In the genomic region with DNA sequence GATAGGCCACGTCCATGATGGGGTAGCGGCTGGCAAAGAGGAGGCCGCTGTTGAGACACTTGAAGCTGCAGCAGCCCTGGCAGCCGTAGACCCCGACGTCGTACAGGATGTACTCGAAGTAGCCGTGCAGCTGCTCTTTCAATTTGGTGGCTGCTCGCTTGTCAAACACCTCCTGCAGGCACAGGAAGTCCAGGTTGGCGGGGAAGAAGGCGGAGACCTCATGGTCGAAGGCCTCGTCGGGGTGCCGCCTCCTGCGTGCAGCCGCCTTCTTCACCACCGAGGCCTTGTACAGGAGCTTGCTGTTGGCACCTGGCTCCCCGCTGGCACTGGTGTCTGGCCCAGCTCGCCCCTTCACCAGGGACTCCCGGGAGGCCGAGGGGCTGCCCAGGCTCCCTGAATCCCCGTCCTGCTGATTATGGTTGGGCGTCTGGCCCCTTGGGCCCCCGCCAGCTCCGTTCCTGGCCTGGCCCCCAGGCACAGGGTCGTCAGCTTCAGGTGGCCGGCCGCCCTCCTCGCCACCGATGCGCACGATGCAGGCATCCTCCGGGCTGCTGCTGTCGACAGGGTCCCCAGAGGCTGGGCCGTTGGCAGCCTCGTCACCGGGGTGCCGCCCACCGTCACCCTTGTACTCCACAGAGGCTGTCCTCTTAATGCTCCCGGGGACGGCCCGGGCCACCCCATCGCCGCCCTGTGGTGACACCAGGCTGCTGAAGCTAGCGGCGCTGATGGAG, we compare ENCODE assay signal across 12 cellular contexts.
DNase-seq lines count a peak whose midpoint lies in the region; ATAC-seq, FAIRE-seq and TF ChIP-seq lines count a peak whose summit lies in the region.
"Had no signal": no experiment of that assay in that cellular context is flagged by ENCODE, and none has a peak within 500 bp of the region (broad histone marks: within the 10 kb centered on the region; RNA-seq: fewer than 3 reads in every experiment).

No MANE protein-coding gene starts in this region.

- H3K36me3 ChIP-seq in CD8-positive, alpha-beta memory T cell (ENCODE audit: insufficient read depth, low read length): no peaks in the 10 kb centered on the region
- no peaks in the 10 kb centered on the region for H3K36me3 ChIP-seq in kidney (ENCODE audit: control insufficient read depth in 1 of 2, insufficient read depth in 2 of 2, low read length in 2 of 2)
- H3K36me3 ChIP-seq: thoracic aorta had no signal

- no peak for FAIRE-seq in kidney (lab: Jason Lieb, UNC)
- FAIRE-seq: colon had no signal

- H3K36me3 Mint-ChIP-seq in CD8-positive, alpha-beta memory T cell: no peaks in the 10 kb centered on the region
- peaks cover 6% of the 10 kb centered on the region for H3K36me3 Mint-ChIP-seq in activated CD8-positive, alpha-beta T cell treated with anti-CD3 and anti-CD28 coated beads, Interleukin-2, amount 10 ng/mL, durations not matched to agents 7 days and 5 days (ENCODE audit: low read depth)

- peak; percentile 18 to 72 (median 55) for DNase-seq in CD8-positive, alpha-beta memory T cell
- DNase-seq in Jurkat, Clone E6-1 (ENCODE audit: low read depth, low spot score): peak; percentile 51
- peak; percentile 82 for DNase-seq in activated CD8-positive, alpha-beta T cell treated with anti-CD3 and anti-CD28 coated beads, Interleukin-2, amount 10 ng/mL, durations not matched to agents 7 days and 5 days
- DNase-seq in kidney (peak; percentile 70), NCI-H82 treated with DMSO at 0.1 percent for 48 hours (lab: John Stamatoyannopoulos, UW; ENCODE audit: unreplicated experiment) (no peak), T1000 (lab: John Stamatoyannopoulos, UW) (no peak), NCI-H1694 treated with DMSO at 0.1 percent for 48 hours (lab: John Stamatoyannopoulos, UW) (no peak)
- DNase-seq: retina had no signal

- H3K9me3 ChIP-seq in CD8-positive, alpha-beta memory T cell (ENCODE audit: low read length): no peaks in the 10 kb centered on the region
- no peaks in the 10 kb centered on the region for H3K9me3 ChIP-seq in kidney (ENCODE audit: control insufficient read depth in 1 of 2, low read length in 2 of 2)
- H3K9me3 ChIP-seq: thoracic aorta had no signal

- CTCF ChIA-PET in CD8-positive, alpha-beta memory T cell (lab: Charles Lee): interaction anchor here (0.8 to 2.5 kb wide), 8 partner anchors 15 to 150 kb away, joined by 3 to 10 read pairs (median 5); no protein-coding TSS in a partner anchor
- CTCF ChIA-PET in activated CD8-positive, alpha-beta T cell treated with anti-CD3 and anti-CD28 coated beads, Interleukin-2, amount 10 ng/mL, durations not matched to agents 7 days and 5 days (lab: Charles Lee): interaction anchor here (1.0 to 5.0 kb wide), 10 partner anchors 11 to 150 kb away, joined by 3 to 34 read pairs (median 6); a partner anchor contains a TSS

- H3K9me3 Mint-ChIP-seq in CD8-positive, alpha-beta memory T cell: no peaks in the 10 kb centered on the region
- H3K9me3 Mint-ChIP-seq in activated CD8-positive, alpha-beta T cell treated with anti-CD3 and anti-CD28 coated beads, Interleukin-2, amount 10 ng/mL, durations not matched to agents 7 days and 5 days (ENCODE audit: insufficient read depth): no peaks in the 10 kb centered on the region
- H3K9me3 Mint-ChIP-seq: activated T-helper 2 cell treated with anti-CD3 and anti-CD28 coated beads, Interferon-gamma antibody, Interleukin-2, Interleukin-4, amounts not matched to agents 10 μg/mL and 5 μg/mL and 100 μg/mL, durations not matched to agents 14 hours and 24 hours and 36 hours had no signal

- peaks cover 1% of the 10 kb centered on the region for H3K27me3 ChIP-seq in CD8-positive, alpha-beta memory T cell (ENCODE audit: insufficient read depth, low read length, poor library complexity, severe bottlenecking)

- peaks cover 37 to 57% (median 41%) of the 10 kb centered on the region in 3 donors for H3K4me1 Mint-ChIP-seq in CD8-positive, alpha-beta memory T cell
- H3K4me1 Mint-ChIP-seq in activated CD8-positive, alpha-beta T cell treated with anti-CD3 and anti-CD28 coated beads, Interleukin-2, amount 10 ng/mL, durations not matched to agents 7 days and 5 days (ENCODE audit: low read depth): peaks cover 51% of the 10 kb centered on the region

- no peak overlapping the region for H3K27ac ChIP-seq in CD8-positive, alpha-beta memory T cell (ENCODE audit: low read depth, low read length)
- H3K27ac ChIP-seq in kidney (ENCODE audit: low read depth in 2 of 2, low read length in 2 of 2): no peak overlapping the region
- H3K27ac ChIP-seq: RWPE1, thoracic aorta had no signal

- H3K27ac Mint-ChIP-seq in CD8-positive, alpha-beta memory T cell: peak overlapping the region in 5 of 8 donors; percentile 17 to 81 (median 47)
- peak overlapping the region; percentile 80 for H3K27ac Mint-ChIP-seq in activated CD8-positive, alpha-beta T cell treated with anti-CD3 and anti-CD28 coated beads, Interleukin-2, amount 10 ng/mL, durations not matched to agents 7 days and 5 days
- H3K27ac Mint-ChIP-seq: activated T-helper 2 cell treated with anti-CD3 and anti-CD28 coated beads, Interferon-gamma antibody, Interleukin-2, Interleukin-4, amounts not matched to agents 10 μg/mL and 5 μg/mL and 100 μg/mL, durations not matched to agents 14 hours and 24 hours and 36 hours had no signal

- H3K4me3 ChIP-seq in CD8-positive, alpha-beta memory T cell (ENCODE audit: low read length): no peak overlapping the region
- H3K4me3 ChIP-seq in Jurkat, Clone E6-1 (ENCODE audit: low read length): no peak overlapping the region
- H3K4me3 ChIP-seq in kidney (ENCODE audit: low read length in 2 of 2): no peak overlapping the region
- H3K4me3 ChIP-seq: thoracic aorta had no signal

- intact Hi-C loops in kidney (cut with DNase I): no loop called here

- peak; percentile 54 for ATAC-seq in activated CD8-positive, alpha-beta T cell treated with anti-CD3 and anti-CD28 coated beads, Interleukin-2, amount 10 ng/mL, durations not matched to agents 7 days and 5 days

- POLR2A ChIA-PET in CD8-positive, alpha-beta memory T cell (lab: Charles Lee): interaction anchor here (1.1 kb wide), 1 partner anchor 9 kb away, joined by 3 read pairs; no protein-coding TSS in a partner anchor
- POLR2A ChIA-PET in activated CD8-positive, alpha-beta T cell treated with anti-CD3 and anti-CD28 coated beads, Interleukin-2, amount 10 ng/mL, durations not matched to agents 7 days and 5 days (lab: Charles Lee): interaction anchor here (0.8 kb wide), 1 partner anchor 46 kb away, joined by 6 read pairs; no protein-coding TSS in a partner anchor

- peaks cover 0 to 6% of the 10 kb centered on the region in 2 donors for H3K27me3 Mint-ChIP-seq in CD8-positive, alpha-beta memory T cell
- peaks cover 42% of the 10 kb centered on the region for H3K27me3 Mint-ChIP-seq in activated CD8-positive, alpha-beta T cell treated with anti-CD3 and anti-CD28 coated beads, Interleukin-2, amount 10 ng/mL, durations not matched to agents 7 days and 5 days (ENCODE audit: low read depth)

- peak overlapping the region in 6 of 7 donors; percentile 38 to 87 (median 61) for H3K4me3 Mint-ChIP-seq in CD8-positive, alpha-beta memory T cell
- peak overlapping the region; percentile 61 for H3K4me3 Mint-ChIP-seq in activated CD8-positive, alpha-beta T cell treated with anti-CD3 and anti-CD28 coated beads, Interleukin-2, amount 10 ng/mL, durations not matched to agents 7 days and 5 days

- no peak for TF ChIP-seq CTCF in kidney (IDR thresholded peaks at IDR 0.05; ENCODE audit: borderline replicate concordance, extremely low read depth, insufficient read depth)

- H3K4me1 ChIP-seq in CD8-positive, alpha-beta memory T cell (ENCODE audit: insufficient read depth, low read length): peaks cover 39% of the 10 kb centered on the region
- no peaks in the 10 kb centered on the region for H3K4me1 ChIP-seq in kidney (ENCODE audit: control insufficient read depth in 1 of 2, insufficient read depth in 1 of 2, low read depth in 1 of 2, low read length in 2 of 2)

- no peak overlapping the region for H3K9ac ChIP-seq in kidney (ENCODE audit: low read length in 2 of 2)

Comparison
In these comparisons a context has a peak if more than half of its experiments do, and no peak if none do; other contexts are left out.
1. DNase-seq: peak in CD8-positive, alpha-beta memory T cell (5 of 5), Jurkat, Clone E6-1 (single experiment), activated CD8-positive, alpha-beta T cell treated with anti-CD3 and anti-CD28 coated beads, Interleukin-2, amount 10 ng/mL, durations not matched to agents 7 days and 5 days (single experiment) and kidney (single experiment); none in NCI-H82 treated with DMSO at 0.1 percent for 48 hours (single experiment), T1000 (single experiment) and NCI-H1694 treated with DMSO at 0.1 percent for 48 hours (single experiment).